Comparison of ENCODE assay signal across 26 cellular contexts in the genomic region with DNA sequence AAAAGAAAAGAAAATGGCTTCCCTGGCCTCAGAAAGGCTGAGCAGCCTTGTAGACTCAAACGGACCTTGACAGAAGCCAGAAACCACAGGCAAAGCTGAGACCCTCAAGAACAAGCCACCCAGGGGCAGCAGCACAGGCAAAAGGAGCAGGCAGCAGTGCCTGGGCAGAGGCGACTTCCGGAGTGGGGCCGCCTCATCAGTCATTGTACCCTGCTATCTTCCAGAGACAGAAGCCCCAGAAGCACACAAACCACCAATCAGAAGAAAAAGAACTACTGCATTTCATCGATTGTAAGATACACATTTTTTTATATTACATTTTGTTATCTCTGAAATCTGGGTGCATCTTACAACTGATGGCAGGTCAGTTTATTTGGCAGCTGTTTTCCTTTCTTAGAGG.
"Had no signal": no experiment of that assay in that cellular context is flagged by ENCODE, and none has a peak within 500 bp of the region (broad histone marks: within the 10 kb centered on the region; RNA-seq: fewer than 3 reads in every experiment).

No MANE protein-coding gene starts in this region.

- H3K36me3 ChIP-seq: cardiac muscle cell, SJCRH30 had no signal

- ATAC-seq: activated CD8-positive, alpha-beta T cell treated with anti-CD3 and anti-CD28 coated beads for 36 hours; activated T-cell treated with anti-CD3 and anti-CD28 coated beads, Interleukin-2, amount 50 U/mL, for 72 hours; activated T-helper 17 cell treated with anti-CD3 and anti-CD28 coated beads, Interleukin-2, amount 50 U/mL, for 72 hours; Panc1 had no signal

- H3K4me3 ChIP-seq: ascending aorta, cardiac muscle cell, SJCRH30 had no signal

- H3K27ac ChIP-seq: ascending aorta, cardiac muscle cell, SJCRH30 had no signal

- DNase-seq: activated CD4-positive, alpha-beta T cell treated with anti-CD3 and anti-CD28 coated beads, Interleukin-2, amount 10 ng/mL, durations not matched to agents 24 days and 14 days; activated CD4-positive, alpha-beta T cell treated with anti-CD3 and anti-CD28 coated beads, Interleukin-2, amount 50 U/mL, for 4 hours; activated CD8-positive, alpha-beta T cell treated with anti-CD3 and anti-CD28 coated beads for 36 hours; activated effector memory CD4-positive, alpha-beta T cell treated with anti-CD3 and anti-CD28 coated beads, Interleukin-2, amount 50 U/mL, for 16 hours; activated naive CD4-positive, alpha-beta T cell; activated naive CD4-positive, alpha-beta T cell treated with anti-CD3 and anti-CD28 coated beads, Interleukin-2, amount 50 U/mL, for 16 hours; activated naive CD8-positive, alpha-beta T cell treated with anti-CD3 and anti-CD28 coated beads for 36 hours; activated T-cell treated with anti-CD3 and anti-CD28 coated beads, Interleukin-2, amount 50 U/mL, for 1 hour; activated T-cell treated with anti-CD3 and anti-CD28 coated beads, Interleukin-2, amount 50 U/mL, for 72 hours; amniotic stem cell; NCI-H1048; NCI-H1105 treated with DMSO at 0.1 percent for 48 hours; NCI-H1436; NCI-H1694; NCI-H1930; NCI-H2081 treated with DMSO at 0.1 percent for 48 hours; NCI-H226; NCI-H446 treated with DMSO at 0.1 percent for 48 hours; NCI-H524 treated with DMSO at 0.1 percent for 48 hours; SHP77; SJCRH30; SK-N-SH had no signal

- H3K4me1 ChIP-seq: ascending aorta, SJCRH30 had no signal

- H3K9me3 ChIP-seq: ascending aorta, SJCRH30 had no signal

- H3K27me3 ChIP-seq: ascending aorta, cardiac muscle cell, SJCRH30 had no signal
